13 cellular contexts compared by ENCODE assay signal in the genomic region with DNA sequence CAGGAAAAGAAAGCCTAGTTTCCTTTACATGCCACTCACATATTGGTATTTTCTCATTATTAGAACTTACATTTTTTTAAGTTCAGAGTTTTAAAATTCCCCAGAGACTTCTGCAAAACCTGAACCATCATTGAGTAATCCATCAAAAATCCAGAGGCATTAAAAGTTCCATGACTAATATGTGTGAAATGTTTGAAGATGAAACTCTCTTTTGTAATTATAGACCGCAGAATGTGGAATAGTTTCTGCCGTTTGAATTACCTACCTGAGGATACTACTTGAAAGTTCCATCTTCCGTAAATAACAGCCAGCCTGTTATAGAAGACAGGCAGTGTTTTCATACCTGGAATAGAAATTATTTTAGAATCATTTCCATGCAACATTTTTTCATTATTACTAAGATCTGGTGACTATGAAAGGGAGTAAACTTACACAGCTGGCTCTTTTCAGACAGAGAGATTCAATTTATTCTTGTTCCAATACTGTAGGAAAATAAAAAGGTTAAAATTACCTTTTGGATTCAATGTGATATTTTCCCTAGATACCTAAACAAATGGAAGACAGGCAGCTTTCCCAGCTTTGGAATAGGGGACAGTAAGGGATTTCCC.
DNase-seq lines count a peak whose midpoint lies in the region; ATAC-seq and TF ChIP-seq lines count a peak whose summit lies in the region.
"Had no signal": no experiment of that assay in that cellular context is flagged by ENCODE, and none has a peak within 500 bp of the region (broad histone marks: within the 10 kb centered on the region; RNA-seq: fewer than 3 reads in every experiment).

No MANE protein-coding gene starts in this region.

- H3K9ac ChIP-seq in SK-N-MC (ENCODE audit: insufficient read length): no peak overlapping the region

- H3K27ac ChIP-seq in SK-N-MC: no peak overlapping the region
- H3K27ac ChIP-seq: heart left ventricle, VCaP had no signal

- no peak for TF ChIP-seq CTCF in retinal pigment epithelial cell (conservative IDR thresholded peaks at IDR 0.05; ENCODE audit: low read depth, low read length)

- no peaks in the 10 kb centered on the region for H3K9me3 Mint-ChIP-seq in stimulated activated effector memory CD8-positive, alpha-beta T cell treated with anti-CD3 and anti-CD28 coated beads, Interleukin-12 subunit alpha, Interleukin-12 subunit beta, amount 100 ng/mL, for 72 hours
- H3K9me3 Mint-ChIP-seq: central memory CD8-positive, alpha-beta T cell had no signal

- H3K9me3 ChIP-seq in SK-N-MC (ENCODE audit: low read depth, low read length): no peaks in the 10 kb centered on the region
- H3K9me3 ChIP-seq: heart left ventricle had no signal

- H3K36me3 Mint-ChIP-seq in stimulated activated effector memory CD8-positive, alpha-beta T cell treated with anti-CD3 and anti-CD28 coated beads, Interleukin-12 subunit alpha, Interleukin-12 subunit beta, amount 100 ng/mL, for 72 hours: no peaks in the 10 kb centered on the region

- no peak overlapping the region for H3K27ac Mint-ChIP-seq in stimulated activated effector memory CD8-positive, alpha-beta T cell treated with anti-CD3 and anti-CD28 coated beads, Interleukin-12 subunit alpha, Interleukin-12 subunit beta, amount 100 ng/mL, for 72 hours

- DNase-seq in GM04504 (ENCODE audit: low read depth) (peak; percentile 59), SK-N-MC (ENCODE audit: low read depth, low spot score) (peak; percentile 5), fibroblast of gingiva (ENCODE audit: low read depth) (peak; percentile 78), retinal pigment epithelial cell (ENCODE audit: low read depth) (peak; percentile 52), COLO668 (lab: John Stamatoyannopoulos, UW; ENCODE audit: unreplicated experiment) (no peak), nucleus accumbens (lab: John Stamatoyannopoulos, UW) (no peak)
- DNase-seq in stimulated activated effector memory CD8-positive, alpha-beta T cell treated with anti-CD3 and anti-CD28 coated beads, Interleukin-12 subunit alpha, Interleukin-12 subunit beta, amount 100 ng/mL, for 72 hours (ENCODE audit: low spot score in 2 of 2): no peak
- DNase-seq: heart left ventricle, NCI-H2081 treated with DMSO at 0.1 percent for 48 hours, right cardiac atrium had no signal

- no peaks in the 10 kb centered on the region for H3K4me1 Mint-ChIP-seq in stimulated activated effector memory CD8-positive, alpha-beta T cell treated with anti-CD3 and anti-CD28 coated beads, Interleukin-12 subunit alpha, Interleukin-12 subunit beta, amount 100 ng/mL, for 72 hours
- H3K4me1 Mint-ChIP-seq: central memory CD8-positive, alpha-beta T cell had no signal

- H3K36me3 ChIP-seq in SK-N-MC (ENCODE audit: insufficient read depth, low read length): no peaks in the 10 kb centered on the region
- H3K36me3 ChIP-seq: heart left ventricle had no signal

- H3K4me3 ChIP-seq in SK-N-MC (no peak overlapping the region), retinal pigment epithelial cell (ENCODE audit: low read length) (no peak overlapping the region)
- H3K4me3 ChIP-seq: heart left ventricle had no signal

- no peak for ATAC-seq in stimulated activated effector memory CD8-positive, alpha-beta T cell treated with anti-CD3 and anti-CD28 coated beads, Interleukin-12 subunit alpha, Interleukin-12 subunit beta, amount 100 ng/mL, for 72 hours
- no peak for ATAC-seq in HG03442 (IDR thresholded peaks at IDR 0.05; ENCODE audit: unreplicated experiment)
- ATAC-seq: heart left ventricle, right cardiac atrium had no signal

- no peak overlapping the region for H3K4me3 Mint-ChIP-seq in stimulated activated effector memory CD8-positive, alpha-beta T cell treated with anti-CD3 and anti-CD28 coated beads, Interleukin-12 subunit alpha, Interleukin-12 subunit beta, amount 100 ng/mL, for 72 hours
- H3K4me3 Mint-ChIP-seq: central memory CD8-positive, alpha-beta T cell had no signal

Comparison
In these comparisons a context has a peak if more than half of its experiments do, and no peak if none do; other contexts are left out.
1. DNase-seq: peak in GM04504 (single experiment), SK-N-MC (single experiment), fibroblast of gingiva (single experiment) and retinal pigment epithelial cell (single experiment); none in stimulated activated effector memory CD8-positive, alpha-beta T cell treated with anti-CD3 and anti-CD28 coated beads, Interleukin-12 subunit alpha, Interleukin-12 subunit beta, amount 100 ng/mL, for 72 hours (0 of 2), COLO668 (single experiment) and nucleus accumbens (0 of 56).